In genomic region chr1:69836961-69837636, GRCh38 we compare ENCODE assay signal across 21 cellular contexts.
A peak's percentile ranks its signal among the peaks of the same experiment; 100 is the strongest.
DNase-seq lines count a peak whose midpoint lies in the region; ATAC-seq and TF ChIP-seq lines count a peak whose summit lies in the region.
"Had no signal": no experiment of that assay in that cellular context is flagged by ENCODE, and none has a peak within 500 bp of the region (broad histone marks: within the 10 kb centered on the region; RNA-seq: fewer than 3 reads in every experiment).

No MANE protein-coding gene starts in this region.

- no peak overlapping the region for H3K9ac ChIP-seq in SK-N-SH

- H3K9me2 ChIP-seq in SK-N-SH = no peaks in the 10 kb centered on the region

- no peaks in the 10 kb centered on the region for H3K27me3 ChIP-seq in SK-N-SH (ENCODE audit: insufficient read depth)
- H3K27me3 ChIP-seq: esophagus muscularis mucosa, MG63, tibial nerve had no signal

- H3K27me3 Mint-ChIP-seq in osteocyte (ENCODE audit: unreplicated experiment) = no peaks in the 10 kb centered on the region
- H3K27me3 Mint-ChIP-seq: activated naive CD8-positive, alpha-beta T cell; CD4-positive, CD25-positive, alpha-beta regulatory T cell; effector memory CD8-positive, alpha-beta T cell had no signal

- H2AFZ ChIP-seq in SK-N-SH (ENCODE audit: low read depth) = no peak overlapping the region; the same call in 1 of the 2 replicates

- H3K4me3 ChIP-seq in SK-N-SH (ENCODE audit: low read depth in 2 of 2, low read length in 1 of 2) = no peak overlapping the region
- H3K4me3 ChIP-seq: esophagus muscularis mucosa, MG63, prostate gland, tibial nerve had no signal

- no peaks in the 10 kb centered on the region for H4K20me1 ChIP-seq in SK-N-SH (ENCODE audit: insufficient read depth)

- DNase-seq in HS-5 (ENCODE audit: low read depth) (peak; percentile 33), SK-N-SH (no peak), fibroblast of gingiva (ENCODE audit: low read depth) (peak; percentile 21), osteocyte (ENCODE audit: extremely low spot score, unreplicated experiment) (no peak), HEK293T (ENCODE audit: extremely low spot score) (no peak), HuH-7.5 (ENCODE audit: low spot score) (no peak)
- DNase-seq: CD4-positive, CD25-positive, alpha-beta regulatory T cell; effector memory CD8-positive, alpha-beta T cell; glutamatergic neuron; mammary epithelial cell; MG63; NCI-H1417 treated with DMSO at 0.1 percent for 48 hours; NCI-H748 treated with DMSO at 0.1 percent for 48 hours; stimulated activated CD8-positive, alpha-beta memory T cell treated with anti-CD3 and anti-CD28 coated beads, Interleukin-4, amount 100 ng/mL, for 48 hours; SW 1271 had no signal

- H3K4me1 ChIP-seq in SK-N-SH (ENCODE audit: control insufficient read depth in 1 of 2, insufficient read depth in 2 of 2, low read depth in 1 of 2, low read length in 1 of 2) = no peaks in the 10 kb centered on the region; a peak in 1 of 4 replicates
- H3K4me1 ChIP-seq: esophagus muscularis mucosa, prostate gland, tibial nerve had no signal

- no peak for TF ChIP-seq RAD21 in SK-N-SH (IDR thresholded peaks at IDR 0.05; ENCODE audit: low read length)

- ATAC-seq in HG03571 (IDR thresholded peaks at IDR 0.05; ENCODE audit: unreplicated experiment) = no peak
- ATAC-seq: effector memory CD8-positive, alpha-beta T cell; WTC11 had no signal

- H3K27ac ChIP-seq in SK-N-SH (ENCODE audit: low read depth in 2 of 2, low read length in 1 of 2) = no peak overlapping the region
- H3K27ac ChIP-seq: esophagus muscularis mucosa, prostate gland, tibial nerve had no signal

- TF ChIP-seq CTCF in SK-N-SH (IDR thresholded peaks at IDR 0.05) (no peak), osteocyte (IDR thresholded peaks at IDR 0.05) (no peak)

- POLR2A ChIA-PET in SK-N-SH (lab: Yijun Ruan, JAX) = no interaction called here
- POLR2A ChIA-PET in HEK293T (lab: Yijun Ruan, JAX) = no interaction called here

- H3F3A ChIP-seq in SK-N-SH (replicated peaks; ENCODE audit: insufficient read depth) = no peaks in the 10 kb centered on the region

- 46% methylated on average over 1 of the region's 1 CpG for WGBS in SK-N-SH (ENCODE audit: low lambda C conversion rate)

- peaks cover 15% of the 10 kb centered on the region for H3K4me1 Mint-ChIP-seq in osteocyte (ENCODE audit: unreplicated experiment)
- H3K4me1 Mint-ChIP-seq: CD4-positive, CD25-positive, alpha-beta regulatory T cell; WTC11 had no signal

- H3K79me2 ChIP-seq in SK-N-SH (ENCODE audit: insufficient read depth) = no peaks in the 10 kb centered on the region

- no peaks in the 10 kb centered on the region for H3K9me3 Mint-ChIP-seq in osteocyte (ENCODE audit: unreplicated experiment)
- H3K9me3 Mint-ChIP-seq: effector memory CD8-positive, alpha-beta T cell; WTC11 had no signal

- no peak overlapping the region for H3K4me3 Mint-ChIP-seq in osteocyte (ENCODE audit: unreplicated experiment)
- H3K4me3 Mint-ChIP-seq: activated naive CD8-positive, alpha-beta T cell; CD4-positive, CD25-positive, alpha-beta regulatory T cell; effector memory CD8-positive, alpha-beta T cell; WTC11 had no signal

- CTCF ChIA-PET in SK-N-SH (lab: Yijun Ruan, JAX) (no interaction called here), HEK293T (lab: Yijun Ruan, JAX) (no interaction called here)

- no peaks in the 10 kb centered on the region for H3K36me3 Mint-ChIP-seq in osteocyte (ENCODE audit: unreplicated experiment)
- H3K36me3 Mint-ChIP-seq: activated naive CD8-positive, alpha-beta T cell; CD4-positive, CD25-positive, alpha-beta regulatory T cell; WTC11 had no signal

- H3K9me3 ChIP-seq in SK-N-SH = no peaks in the 10 kb centered on the region
- H3K9me3 ChIP-seq: esophagus muscularis mucosa, MG63, prostate gland, tibial nerve had no signal

- H3K27ac Mint-ChIP-seq in osteocyte (ENCODE audit: unreplicated experiment) = peak overlapping the region; percentile 23
- H3K27ac Mint-ChIP-seq: activated naive CD8-positive, alpha-beta T cell; CD4-positive, CD25-positive, alpha-beta regulatory T cell; effector memory CD8-positive, alpha-beta T cell; WTC11 had no signal

- no peaks in the 10 kb centered on the region for H3K36me3 ChIP-seq in SK-N-SH (replicated peaks in 1 of 2; ENCODE audit: control insufficient read depth in 1 of 2, insufficient read depth in 2 of 2, low read length in 1 of 2)
- H3K36me3 ChIP-seq: esophagus muscularis mucosa, MG63, prostate gland, tibial nerve had no signal

- peak in 1 of 2 experiments; percentile 42; a peak in 1 of 4 replicates for TF ChIP-seq EP300 in SK-N-SH (IDR thresholded peaks at IDR 0.05; ENCODE audit: borderline replicate concordance in 1 of 2, low read depth in 1 of 2, low read length in 1 of 2)

- H3K4me2 ChIP-seq in SK-N-SH = no peak overlapping the region

TF ChIP-seq in SK-N-SH, 30 proteins besides CTCF, POLR2A, EP300 and RAD21:
- TF ChIP-seq GATA2 (CRISPR knock-in tag; IDR thresholded peaks at IDR 0.05) (peak; percentile 59), NRF1 (IDR thresholded peaks at IDR 0.05; ENCODE audit: low read depth, low read length) (no peak)

TF ChIP-seq in HEK293T, 16 proteins besides CTCF, POLR2A, EP300 and RAD21:
- TF ChIP-seq HDGF (IDR thresholded peaks at IDR 0.05; ENCODE audit: borderline replicate concordance) = no peak
- TF ChIP-seq LEF1 (IDR thresholded peaks at IDR 0.05; ENCODE audit: borderline replicate concordance) = no peak
- no peak for TF ChIP-seq ZNF384 (IDR thresholded peaks at IDR 0.05)
- TF ChIP-seq SUZ12 (IDR thresholded peaks at IDR 0.05) = no peak
- no peak for TF ChIP-seq PKNOX1 (IDR thresholded peaks at IDR 0.05)
- TF ChIP-seq ARNT (IDR thresholded peaks at IDR 0.05) = no peak
- TF ChIP-seq CTBP1 (IDR thresholded peaks at IDR 0.05; ENCODE audit: borderline replicate concordance) = no peak
- TF ChIP-seq FOXA1 (IDR thresholded peaks at IDR 0.05) = no peak
- TF ChIP-seq FOXM1 (IDR thresholded peaks at IDR 0.05; ENCODE audit: borderline replicate concordance) = no peak
- TF ChIP-seq L3MBTL2 (conservative IDR thresholded peaks at IDR 0.05) = no peak

Comparison
In these comparisons a context has a peak if more than half of its experiments do, and no peak if none do; other contexts are left out.
1. DNase-seq: peak in HS-5 (single experiment) and fibroblast of gingiva (single experiment); none in SK-N-SH (single experiment), osteocyte (single experiment), HEK293T (single experiment) and HuH-7.5 (single experiment).